In the genomic region with DNA sequence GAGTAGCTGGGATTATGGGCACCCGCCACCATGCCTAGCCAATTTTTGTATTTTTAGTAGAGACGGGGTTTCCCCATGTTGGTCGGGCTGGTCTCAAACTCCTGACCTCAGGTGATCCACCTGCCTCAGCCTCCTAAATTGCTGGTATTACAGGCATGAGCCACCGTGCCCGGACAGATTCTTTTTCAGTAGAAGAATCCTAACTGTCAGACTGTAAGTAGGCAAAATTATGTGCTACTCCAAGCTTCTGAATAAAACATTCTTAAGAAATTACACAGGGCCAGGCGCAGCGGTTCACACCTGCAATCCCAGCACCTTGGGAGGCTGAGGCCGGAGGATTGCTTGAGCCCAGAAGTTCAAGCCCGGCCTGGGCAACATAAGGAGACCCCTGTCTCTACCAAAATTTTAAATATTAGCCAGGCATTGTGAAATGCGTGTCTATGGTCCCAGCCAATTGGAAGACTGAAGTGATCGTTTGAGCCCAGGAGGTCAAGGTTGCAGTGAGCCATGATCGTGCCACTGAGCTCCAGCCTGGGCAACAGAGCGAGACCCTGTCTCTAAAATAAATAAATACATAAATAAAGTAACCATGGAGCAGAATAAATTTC, we compare ENCODE assay signal across 19 cellular contexts.
A peak's percentile ranks its signal among the peaks of the same experiment; 100 is the strongest.
DNase-seq lines count a peak whose midpoint lies in the region; ATAC-seq, FAIRE-seq and TF ChIP-seq lines count a peak whose summit lies in the region.
"Had no signal": no experiment of that assay in that cellular context is flagged by ENCODE, and none has a peak within 500 bp of the region (broad histone marks: within the 10 kb centered on the region; RNA-seq: fewer than 3 reads in every experiment).

No MANE protein-coding gene starts in this region.

- peaks cover 65% of the 10 kb centered on the region for H3K4me1 ChIP-seq in A549
- H3K4me1 ChIP-seq in HepG2 (ENCODE audit: insufficient read depth, low read length), result peaks cover 48% of the 10 kb centered on the region
- no peaks in the 10 kb centered on the region for H3K4me1 ChIP-seq in thymus (ENCODE audit: control insufficient read depth, insufficient read depth, low read length)
- H3K4me1 ChIP-seq: BLaER1 had no signal

- BruUV-seq in HepG2 (replicated peaks; lab: Mats Ljungman, UMichigan), result no TSS peak

- intact Hi-C loops in HepG2 (cut with micrococcal nuclease; ENCODE audit: unreplicated experiment), result no loop called here

- in situ Hi-C loops in HepG2 (cut with HindIII; ENCODE audit: extremely low pct_ligation_motif_present, low pct_unique_long_range_greater_than_20kb), result no loop called here

- peaks cover 22% of the 10 kb centered on the region for H3K27me3 Mint-ChIP-seq in central memory CD8-positive, alpha-beta T cell

- H3K27me3 ChIP-seq in HepG2 (ENCODE audit: control insufficient read depth in 1 of 2, insufficient read depth in 2 of 2, low read length in 2 of 2), result 0 out of 5 replicates have a peak, but pooled peaks cover 0 to 4% of the 10 kb centered on the region in 2 experiments
- H3K27me3 ChIP-seq in thymus (ENCODE audit: control insufficient read depth, insufficient read depth), result no peaks in the 10 kb centered on the region
- H3K27me3 ChIP-seq: BLaER1 had no signal

- TF ChIP-seq RAD21 in A549 (conservative IDR thresholded peaks at IDR 0.05 in 1 of 2, IDR thresholded peaks at IDR 0.05 in 1 of 2) (no peak), HepG2 (CRISPR knock-in tag; IDR thresholded peaks at IDR 0.05) (no peak)

- 88% methylated on average over 12 of the region's 13 CpGs for WGBS in A549 (ENCODE audit: missing lambda C conversion rate)
- 59% methylated on average over 13 of the region's 13 CpGs for WGBS in HepG2 (ENCODE audit: low lambda C conversion rate)
- WGBS in thymus, result 96% methylated on average over 13 of the region's 13 CpGs

- H3K27ac ChIP-seq in A549 (peak overlapping the region; percentile 87 to 95; a peak in 5 of 6 replicates), HepG2 (ENCODE audit: extremely low read length, insufficient read depth, low read length) (no peak overlapping the region), thymus (ENCODE audit: low read depth) (peak overlapping the region; percentile 18)
- H3K27ac ChIP-seq: 22Rv1, BLaER1, HL-60 had no signal

- no peaks in the 10 kb centered on the region for H4K20me1 ChIP-seq in HepG2 (ENCODE audit: insufficient read depth, low read length)
- H4K20me1 ChIP-seq: BLaER1 had no signal

- no peak overlapping the region for H3K4me3 Mint-ChIP-seq in central memory CD8-positive, alpha-beta T cell
- H3K4me3 Mint-ChIP-seq: CD14-positive monocyte; CD4-positive, alpha-beta memory T cell had no signal

- no peak overlapping the region for H3K4me2 ChIP-seq in A549
- no peak overlapping the region for H3K4me2 ChIP-seq in HepG2 (ENCODE audit: low read depth, low read length)
- H3K4me2 ChIP-seq: BLaER1 had no signal

- H3K9ac ChIP-seq in HepG2 (ENCODE audit: insufficient read depth, low read depth, low read length), result no peak overlapping the region
- H3K9ac ChIP-seq: BLaER1 had no signal

- H3K36me3 ChIP-seq in HepG2 (replicated peaks in 1 of 2; ENCODE audit: control insufficient read depth in 1 of 2, insufficient read depth in 2 of 2, low read length in 2 of 2) (no peaks in the 10 kb centered on the region), thymus (ENCODE audit: control insufficient read depth, insufficient read depth) (no peaks in the 10 kb centered on the region)
- H3K36me3 ChIP-seq: BLaER1, HAP-1 had no signal

- H3K4me3 ChIP-seq in A549 (no peak overlapping the region), HepG2 (replicated peaks in 1 of 3; ENCODE audit: insufficient read depth in 1 of 3, low read depth in 2 of 3, low read length in 3 of 3) (no peak overlapping the region), thymus (ENCODE audit: low read length) (no peak overlapping the region)
- H3K4me3 ChIP-seq: BLaER1, HAP-1, K562 had no signal

- DNase-seq in A549 (ENCODE audit: low read depth in 1 of 2, low spot score in 1 of 2), result no peak
- DNase-seq in central memory CD8-positive, alpha-beta T cell (ENCODE audit: low spot score in 2 of 2), result no peak
- DNase-seq in HepG2 (ENCODE audit: low spot score), result peak; percentile 41
- DNase-seq in OCI-M2 (lab: John Stamatoyannopoulos, UW; ENCODE audit: unreplicated experiment), result no peak
- DNase-seq in GF-D8 (lab: John Stamatoyannopoulos, UW), result no peak
- DNase-seq: CD4-positive, alpha-beta memory T cell; DMS153; DMS79; GDM1; IMR-90 had no signal

- CTCF ChIA-PET in A549 (lab: Yijun Ruan, JAX), result interaction anchor here (1.9 kb wide), 3 partner anchors 24 to 136 kb away, joined by 4 to 5 read pairs (median 4); no protein-coding TSS in a partner anchor
- CTCF ChIA-PET in HepG2 (lab: Yijun Ruan, JAX; ENCODE audit: low intra/inter-chr PET ratio, low total read pairs), result no interaction called here

- no peaks in the 10 kb centered on the region for H3K36me3 Mint-ChIP-seq in central memory CD8-positive, alpha-beta T cell (ENCODE audit: insufficient read depth)
- H3K36me3 Mint-ChIP-seq: CD14-positive monocyte; CD4-positive, alpha-beta memory T cell had no signal

- no peak for TF ChIP-seq POLR2A in A549 (IDR thresholded peaks at IDR 0.05; ENCODE audit: low read length)
- TF ChIP-seq POLR2A in HepG2 (IDR thresholded peaks at IDR 0.05; ENCODE audit: insufficient read depth in 1 of 2, low read depth in 2 of 2, low read length in 2 of 2), result no peak

- H3K9me3 ChIP-seq in A549 (no peaks in the 10 kb centered on the region), HepG2 (ENCODE audit: low read length) (no peaks in the 10 kb centered on the region), thymus (ENCODE audit: control insufficient read depth) (no peaks in the 10 kb centered on the region)
- H3K9me3 ChIP-seq: BLaER1, HAP-1 had no signal

- peak overlapping the region; percentile 35 for H3K27ac Mint-ChIP-seq in central memory CD8-positive, alpha-beta T cell (ENCODE audit: low read depth)
- H3K27ac Mint-ChIP-seq: CD4-positive, alpha-beta memory T cell had no signal

- no peaks in the 10 kb centered on the region for H3K4me1 Mint-ChIP-seq in central memory CD8-positive, alpha-beta T cell
- H3K4me1 Mint-ChIP-seq: CD4-positive, alpha-beta memory T cell had no signal

- TF ChIP-seq CTCF in A549 (IDR thresholded peaks at IDR 0.05), result no peak
- no peak for TF ChIP-seq CTCF in HepG2 (CRISPR knock-in tag; IDR thresholded peaks at IDR 0.05)

- no peaks in the 10 kb centered on the region for H3K9me3 Mint-ChIP-seq in central memory CD8-positive, alpha-beta T cell
- H3K9me3 Mint-ChIP-seq: CD14-positive monocyte; CD4-positive, alpha-beta memory T cell had no signal

- H3K79me2 ChIP-seq in HepG2 (ENCODE audit: insufficient read depth, low read length), result no peaks in the 10 kb centered on the region

- POLR2A ChIA-PET in A549 (lab: Yijun Ruan, JAX), result no interaction called here
- POLR2A ChIA-PET in HepG2 (lab: Yijun Ruan, JAX), result interaction anchor here (2.6 kb wide), 1 partner anchor 23 kb away, joined by 13 read pairs; no protein-coding TSS in a partner anchor

- ATAC-seq in A549, result no peak
- ATAC-seq in central memory CD8-positive, alpha-beta T cell (replicated peaks; ENCODE audit: extremely low read depth, poor library complexity, severe bottlenecking), result no peak
- peak; percentile 60 for ATAC-seq in HepG2
- ATAC-seq in HG02642 (IDR thresholded peaks at IDR 0.05; ENCODE audit: poor library complexity, unreplicated experiment), result no peak
- ATAC-seq: K562 had no signal

- no peak for FAIRE-seq in A549 (lab: Jason Lieb, UNC)
- FAIRE-seq in HepG2 (lab: Jason Lieb, UNC), result no peak
- FAIRE-seq: GM19239, K562 had no signal

- TF ChIP-seq EP300 in A549 (IDR thresholded peaks at IDR 0.05) (no peak), HepG2 (IDR thresholded peaks at IDR 0.05; ENCODE audit: low read depth in 2 of 2, low read length in 2 of 2) (no peak), HepG2 (CRISPR knock-in tag; IDR thresholded peaks at IDR 0.05; ENCODE audit: borderline replicate concordance) (0 out of 2 replicates have a peak, but pooled peaks have one; percentile 11)

- H2AFZ ChIP-seq in HepG2 (ENCODE audit: low read length), result no peak overlapping the region

TF ChIP-seq in A549, 52 proteins besides CTCF, POLR2A, EP300 and RAD21:
- TF ChIP-seq, protein P1, sequence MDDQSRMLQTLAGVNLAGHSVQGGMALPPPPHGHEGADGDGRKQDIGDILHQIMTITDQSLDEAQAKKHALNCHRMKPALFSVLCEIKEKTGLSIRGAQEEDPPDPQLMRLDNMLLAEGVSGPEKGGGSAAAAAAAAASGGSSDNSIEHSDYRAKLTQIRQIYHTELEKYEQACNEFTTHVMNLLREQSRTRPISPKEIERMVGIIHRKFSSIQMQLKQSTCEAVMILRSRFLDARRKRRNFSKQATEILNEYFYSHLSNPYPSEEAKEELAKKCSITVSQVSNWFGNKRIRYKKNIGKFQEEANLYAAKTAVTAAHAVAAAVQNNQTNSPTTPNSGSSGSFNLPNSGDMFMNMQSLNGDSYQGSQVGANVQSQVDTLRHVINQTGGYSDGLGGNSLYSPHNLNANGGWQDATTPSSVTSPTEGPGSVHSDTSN (IDR thresholded peaks at IDR 0.05), result no peak
- no peak for TF ChIP-seq PHF8 (IDR thresholded peaks at IDR 0.05; ENCODE audit: borderline replicate concordance, low read depth)

TF ChIP-seq in HepG2, 621 proteins besides CTCF, POLR2A, EP300 and RAD21 (continues in another document):
- TF ChIP-seq SNAPC2 (CRISPR knock-in tag; IDR thresholded peaks at IDR 0.05) (no peak), ZNF337 (CRISPR knock-in tag; IDR thresholded peaks at IDR 0.05; ENCODE audit: borderline replicate concordance, low read depth) (no peak), THYN1 (CRISPR knock-in tag; IDR thresholded peaks at IDR 0.05; ENCODE audit: borderline replicate concordance, low read depth) (no peak), ZEB1 (IDR thresholded peaks at IDR 0.05; ENCODE audit: insufficient replicate concordance, low read depth) (no peak), ZNF552 (CRISPR knock-in tag; IDR thresholded peaks at IDR 0.05; ENCODE audit: borderline replicate concordance) (no peak), CBX2 (IDR thresholded peaks at IDR 0.05; ENCODE audit: low read depth, low read length) (no peak), CBX2 (CRISPR knock-in tag; IDR thresholded peaks at IDR 0.05; ENCODE audit: low read depth) (no peak)
- TF ChIP-seq, protein P2, sequence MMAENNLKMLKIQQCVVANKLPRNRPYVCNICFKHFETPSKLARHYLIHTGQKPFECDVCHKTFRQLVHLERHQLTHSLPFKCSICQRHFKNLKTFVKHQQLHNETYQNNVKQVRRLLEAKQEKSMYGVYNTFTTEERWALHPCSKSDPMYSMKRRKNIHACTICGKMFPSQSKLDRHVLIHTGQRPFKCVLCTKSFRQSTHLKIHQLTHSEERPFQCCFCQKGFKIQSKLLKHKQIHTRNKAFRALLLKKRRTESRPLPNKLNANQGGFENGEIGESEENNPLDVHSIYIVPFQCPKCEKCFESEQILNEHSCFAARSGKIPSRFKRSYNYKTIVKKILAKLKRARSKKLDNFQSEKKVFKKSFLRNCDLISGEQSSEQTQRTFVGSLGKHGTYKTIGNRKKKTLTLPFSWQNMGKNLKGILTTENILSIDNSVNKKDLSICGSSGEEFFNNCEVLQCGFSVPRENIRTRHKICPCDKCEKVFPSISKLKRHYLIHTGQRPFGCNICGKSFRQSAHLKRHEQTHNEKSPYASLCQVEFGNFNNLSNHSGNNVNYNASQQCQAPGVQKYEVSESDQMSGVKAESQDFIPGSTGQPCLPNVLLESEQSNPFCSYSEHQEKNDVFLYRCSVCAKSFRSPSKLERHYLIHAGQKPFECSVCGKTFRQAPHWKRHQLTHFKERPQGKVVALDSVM (CRISPR knock-in tag; IDR thresholded peaks at IDR 0.05), result peak; percentile 99
